26 cellular contexts compared by ENCODE assay signal in genomic region chr9:132211570-132211969, GRCh38. TPM values are rescaled to one million over a fixed set of nuclear protein-coding genes. Genes with fewer than 3 reads are reported as not detected.
A peak's percentile ranks its signal among the peaks of the same experiment; 100 is the strongest.
DNase-seq lines count a peak whose midpoint lies in the region; ATAC-seq, FAIRE-seq and TF ChIP-seq lines count a peak whose summit lies in the region.
"Had no signal": no experiment of that assay in that cellular context is flagged by ENCODE, and none has a peak within 500 bp of the region (broad histone marks: within the 10 kb centered on the region; RNA-seq: fewer than 3 reads in every experiment).

No MANE protein-coding gene starts in this region.

- no peak for FAIRE-seq in frontal cortex (lab: Jason Lieb, UNC)
- FAIRE-seq: A204.1, GM12878, GM12892, GM18507 had no signal

- TF ChIP-seq POLR2A in spleen (IDR thresholded peaks at IDR 0.05) = no peak

- H3K36me3 ChIP-seq in HEK293 (ENCODE audit: control insufficient read depth in 2 of 2, insufficient read depth in 1 of 2, low read length in 2 of 2) = no peaks in the 10 kb centered on the region
- H3K36me3 ChIP-seq in upper lobe of right lung = no peaks in the 10 kb centered on the region
- H3K36me3 ChIP-seq in spleen = no peaks in the 10 kb centered on the region
- H3K36me3 ChIP-seq: BE2C, BLaER1 had no signal

- no peak for TF ChIP-seq CTCF in HEK293 (tag by site-specific recombination; IDR thresholded peaks at IDR 0.05)
- no peak for TF ChIP-seq CTCF in dorsolateral prefrontal cortex (IDR thresholded peaks at IDR 0.05 in 54 of 56, conservative IDR thresholded peaks at IDR 0.05 in 2 of 56; ENCODE audit: low read depth in 1 of 56, partially characterized antibody in 56 of 56)
- TF ChIP-seq CTCF in upper lobe of right lung (IDR thresholded peaks at IDR 0.05) = no peak
- no peak for TF ChIP-seq CTCF in spleen (IDR thresholded peaks at IDR 0.05 in 8 of 11, conservative IDR thresholded peaks at IDR 0.05 in 3 of 11)

- H3K9me3 ChIP-seq in HEK293 (ENCODE audit: control insufficient read depth, insufficient read depth, low read depth, low read length) = no peaks in the 10 kb centered on the region
- H3K9me3 ChIP-seq in upper lobe of right lung = no peaks in the 10 kb centered on the region
- H3K9me3 ChIP-seq in spleen = no peaks in the 10 kb centered on the region
- H3K9me3 ChIP-seq: BE2C, BLaER1 had no signal

- H3K27me3 ChIP-seq in dorsolateral prefrontal cortex (no peaks in the 10 kb centered on the region), upper lobe of right lung (no peaks in the 10 kb centered on the region), spleen (replicated peaks in 1 of 7) (peaks cover 0 to 36% (median 0%) of the 10 kb centered on the region in 7 donors)
- H3K27me3 ChIP-seq: BE2C, BLaER1 had no signal

- H3K4me1 ChIP-seq in HEK293 (ENCODE audit: control insufficient read depth, insufficient read depth, low read length) (peaks cover 6% of the 10 kb centered on the region; the same call in 1 of the 2 replicates), upper lobe of right lung (peaks cover 4% of the 10 kb centered on the region), spleen (peaks cover 0 to 8% (median 0%) of the 10 kb centered on the region in 6 donors)

- POLR2A ChIA-PET in HEK293 (lab: Yijun Ruan, JAX) = no interaction called here

- CTCF ChIA-PET in HEK293 (lab: Yijun Ruan, JAX) = interaction anchor here (1.0 to 1.1 kb wide), 2 partner anchors 20 to 40 kb away, joined by 4 read pairs; no protein-coding TSS in a partner anchor

- DNase-seq in dorsolateral prefrontal cortex (no peak), substantia nigra (lab: John Stamatoyannopoulos, UW) (no peak), upper lobe of right lung (no peak), spleen (no peak), frontal cortex (ENCODE audit: low spot score in 2 of 2) (no peak)
- DNase-seq: 8988T; ACHN; BE2C; C1 segment of cervical spinal cord; CD4-positive, alpha-beta memory T cell; CD4-positive, CD25-positive, alpha-beta regulatory T cell; CD8-positive, alpha-beta memory T cell; COR-L47; DMS 273 treated with DMSO at 0.1 percent for 48 hours; DMS153; DMS53; DMS79; DND-41; EL; GDM1 had no signal

- WGBS in spleen, 5 donors = 84 to 94% (median 87%) methylated on average over 7 of the region's 7 CpGs

- H3K27ac ChIP-seq in HEK293 (ENCODE audit: extremely low read depth, low read depth, low read length) (no peak overlapping the region), dorsolateral prefrontal cortex (peak overlapping the region in 34 of 59 donors; percentile 14 to 96 (median 64)), substantia nigra (ENCODE audit: low read depth, low read length, poor library complexity, severe bottlenecking) (peak overlapping the region; percentile 51), upper lobe of right lung (no peak overlapping the region), spleen (no peak overlapping the region)
- H3K27ac ChIP-seq: BLaER1 had no signal

- intact Hi-C loops in dorsolateral prefrontal cortex (cut with DNase I) = no loop called here
- intact Hi-C loops in upper lobe of right lung (cut with DNase I) = no loop called here
- intact Hi-C loops in spleen (cut with DNase I; ENCODE audit: low total_unique reads) = no loop called here

- H3K4me3 ChIP-seq in HEK293 (ENCODE audit: low read depth, low read length) (no peak overlapping the region), dorsolateral prefrontal cortex (no peak overlapping the region), upper lobe of right lung (no peak overlapping the region), spleen (no peak overlapping the region)
- H3K4me3 ChIP-seq: BLaER1, GM12878 had no signal

- no peak for ATAC-seq in upper lobe of right lung
- ATAC-seq: GM12878 had no signal

TF ChIP-seq in HEK293, 187 proteins besides CTCF, POLR2A, EP300 and RAD21:
- no peak for TF ChIP-seq ZBTB17 (tag by site-specific recombination; IDR thresholded peaks at IDR 0.05)
- TF ChIP-seq ZNF157 (tag by site-specific recombination; IDR thresholded peaks at IDR 0.05) = peak; percentile 99
TF ChIP-seq in HEK293: peak in this region for 1.

RNA-seq across cellular contexts. Expression of gene NTNG2, which starts 49.7 kb away (rescaled TPM):
- 10 to 100 TPM; 21.7 to 81.3 (median 41.4) TPM for total RNA-seq in dorsolateral prefrontal cortex
- 7.6 TPM for total RNA-seq in upper lobe of right lung
- total RNA-seq in spleen = 10 to 100 TPM in 4 of 7 donors, 1 to 10 TPM in 3; 3.1 to 22.4 (median 13.7) TPM
- 1 to 10 TPM in 1 of 3 donors, under 1 TPM in 2; 0.44 to 2.8 (median 0.96) TPM for polyA plus RNA-seq in spleen
- 16.3 TPM for total RNA-seq in frontal cortex

Comparison
In these comparisons a context has a peak if more than half of its experiments do, and no peak if none do; other contexts are left out.
1. H3K27ac ChIP-seq: peak in dorsolateral prefrontal cortex (34 of 59) and substantia nigra (single experiment); none in HEK293 (single experiment), upper lobe of right lung (single experiment) and spleen (0 of 8).